Comparison of ENCODE assay signal across 21 cellular contexts in the genomic region with DNA sequence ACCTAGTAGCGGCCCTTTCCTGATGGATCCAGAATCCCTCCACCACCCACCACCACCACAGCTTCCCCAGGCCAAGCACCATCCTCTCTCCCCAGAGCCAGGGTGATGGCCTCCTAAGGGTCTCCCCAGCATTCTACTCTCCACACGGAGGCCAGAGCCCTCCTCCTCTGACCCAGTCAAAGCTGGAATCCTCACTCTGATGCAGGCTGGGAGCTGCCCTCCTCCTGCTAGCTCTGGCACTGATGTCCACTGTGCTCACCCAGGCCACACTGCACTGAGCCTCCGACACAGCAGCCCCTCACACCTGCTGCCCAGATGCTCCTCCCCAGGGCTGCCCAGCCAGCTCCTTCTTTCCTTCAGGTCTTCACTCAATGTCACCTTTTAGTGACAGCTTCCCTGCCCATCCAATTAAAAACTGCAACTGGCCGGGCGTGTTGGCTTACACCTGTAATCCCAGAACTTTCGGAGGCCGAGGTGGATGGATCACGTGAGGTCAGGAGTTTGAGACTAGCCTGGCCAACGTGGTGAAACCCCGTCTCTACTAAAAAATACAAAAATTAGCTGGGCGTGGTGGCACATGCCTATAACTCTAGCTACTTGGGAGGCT. TPM values are rescaled to one million over a fixed set of nuclear protein-coding genes. Genes with fewer than 3 reads are reported as not detected.
DNase-seq lines count a peak whose midpoint lies in the region; ATAC-seq and TF ChIP-seq lines count a peak whose summit lies in the region.
"Had no signal": no experiment of that assay in that cellular context is flagged by ENCODE, and none has a peak within 500 bp of the region (broad histone marks: within the 10 kb centered on the region; RNA-seq: fewer than 3 reads in every experiment).

No MANE protein-coding gene starts in this region.

- no peaks in the 10 kb centered on the region for H3K9me3 ChIP-seq in left lung
- H3K9me3 ChIP-seq: gastrocnemius medialis, left ventricle myocardium inferior, tibial nerve had no signal

- H3K36me3 Mint-ChIP-seq in T-helper 2 cell treated with Interferon-gamma antibody and Interleukin-4, amounts not matched to agents 5 μg/mL and 100 μg/mL, for 36 hours (ENCODE audit: low read depth), result no peaks in the 10 kb centered on the region
- no peaks in the 10 kb centered on the region for H3K36me3 Mint-ChIP-seq in activated CD8-positive, alpha-beta T cell treated with anti-CD3 and anti-CD28 coated beads, Interleukin-2, amount 10 ng/mL, durations not matched to agents 7 days and 5 days (ENCODE audit: low read depth)

- DNase-seq in T-helper 2 cell treated with Interferon-gamma antibody and Interleukin-4, amounts not matched to agents 5 μg/mL and 100 μg/mL, for 36 hours (ENCODE audit: low spot score), result no peak
- DNase-seq in T-helper 2 cell, result no peak
- peak; percentile 13 for DNase-seq in activated CD8-positive, alpha-beta T cell treated with anti-CD3 and anti-CD28 coated beads, Interleukin-2, amount 10 ng/mL, durations not matched to agents 7 days and 5 days
- DNase-seq in left lung, result peak; percentile 12 to 26
- DNase-seq in stimulated activated CD8-positive, alpha-beta memory T cell treated with anti-CD3 and anti-CD28 coated beads, Interleukin-4, amount 100 ng/mL, for 48 hours, result peak; percentile 12
- no peak for DNase-seq in NCI-H2107 (lab: John Stamatoyannopoulos, UW)
- no peak for DNase-seq in medulla oblongata (ENCODE audit: extremely low spot score)
- DNase-seq: activated CD4-positive, alpha-beta T cell treated with anti-CD3 and anti-CD28 coated beads, Interleukin-2, amount 50 U/mL, for 1 hour; activated gamma-delta T cell; AML-193; caudate nucleus; gastrocnemius medialis; left ventricle myocardium inferior; NCI-H1694 treated with DMSO at 0.1 percent for 48 hours; SHP77 treated with DMSO at 0.1 percent for 48 hours had no signal

- H3K4me1 ChIP-seq in left lung, result no peaks in the 10 kb centered on the region

- H3K36me3 ChIP-seq in left lung, result peaks cover 0 to 4% of the 10 kb centered on the region in 2 donors
- H3K36me3 ChIP-seq: gastrocnemius medialis, left ventricle myocardium inferior had no signal

- TF ChIP-seq CTCF in left lung (IDR thresholded peaks at IDR 0.05), result no peak

- CTCF ChIA-PET in activated CD8-positive, alpha-beta T cell treated with anti-CD3 and anti-CD28 coated beads, Interleukin-2, amount 10 ng/mL, durations not matched to agents 7 days and 5 days (lab: Charles Lee), result interaction anchor here (0.7 to 2.4 kb wide), 6 partner anchors 21 to 579 kb away, joined by 3 to 12 read pairs (median 3); partner anchors contain the start of genes LSG1 and XXYLT1

- intact Hi-C loops in left lung (cut with DNase I), result no loop called here

- H3K9me3 Mint-ChIP-seq in T-helper 2 cell treated with Interferon-gamma antibody and Interleukin-4, amounts not matched to agents 5 μg/mL and 100 μg/mL, for 36 hours, result no peaks in the 10 kb centered on the region
- no peaks in the 10 kb centered on the region for H3K9me3 Mint-ChIP-seq in activated CD8-positive, alpha-beta T cell treated with anti-CD3 and anti-CD28 coated beads, Interleukin-2, amount 10 ng/mL, durations not matched to agents 7 days and 5 days (ENCODE audit: insufficient read depth)
- H3K9me3 Mint-ChIP-seq: IgD-negative memory B cell had no signal

- peak overlapping the region; percentile 49 for H3K27ac Mint-ChIP-seq in T-helper 2 cell treated with Interferon-gamma antibody and Interleukin-4, amounts not matched to agents 5 μg/mL and 100 μg/mL, for 36 hours
- H3K27ac Mint-ChIP-seq in activated CD8-positive, alpha-beta T cell treated with anti-CD3 and anti-CD28 coated beads, Interleukin-2, amount 10 ng/mL, durations not matched to agents 7 days and 5 days, result no peak overlapping the region
- H3K27ac Mint-ChIP-seq: IgD-negative memory B cell, progenitor cell of endocrine pancreas had no signal

- POLR2A ChIA-PET in activated CD8-positive, alpha-beta T cell treated with anti-CD3 and anti-CD28 coated beads, Interleukin-2, amount 10 ng/mL, durations not matched to agents 7 days and 5 days (lab: Charles Lee), result no interaction called here

- H3K4me1 Mint-ChIP-seq in T-helper 2 cell treated with Interferon-gamma antibody and Interleukin-4, amounts not matched to agents 5 μg/mL and 100 μg/mL, for 36 hours (ENCODE audit: low read depth), result peaks cover 14% of the 10 kb centered on the region
- H3K4me1 Mint-ChIP-seq in activated CD8-positive, alpha-beta T cell treated with anti-CD3 and anti-CD28 coated beads, Interleukin-2, amount 10 ng/mL, durations not matched to agents 7 days and 5 days (ENCODE audit: low read depth), result peaks cover 19% of the 10 kb centered on the region

- ATAC-seq in activated CD8-positive, alpha-beta T cell treated with anti-CD3 and anti-CD28 coated beads, Interleukin-2, amount 10 ng/mL, durations not matched to agents 7 days and 5 days, result no peak
- ATAC-seq in left lung (no peak), HG03354 (IDR thresholded peaks at IDR 0.05; ENCODE audit: poor library complexity, severe bottlenecking, unreplicated experiment) (no peak)
- ATAC-seq: Panc1 had no signal

- no peak overlapping the region for H3K27ac ChIP-seq in left lung
- H3K27ac ChIP-seq: gastrocnemius medialis, hepatocyte, left ventricle myocardium inferior, tibial nerve had no signal

- H3K27me3 Mint-ChIP-seq in T-helper 2 cell treated with Interferon-gamma antibody and Interleukin-4, amounts not matched to agents 5 μg/mL and 100 μg/mL, for 36 hours (ENCODE audit: low read depth), result no peaks in the 10 kb centered on the region
- no peaks in the 10 kb centered on the region for H3K27me3 Mint-ChIP-seq in activated CD8-positive, alpha-beta T cell treated with anti-CD3 and anti-CD28 coated beads, Interleukin-2, amount 10 ng/mL, durations not matched to agents 7 days and 5 days (ENCODE audit: low read depth)
- H3K27me3 Mint-ChIP-seq: IgD-negative memory B cell, progenitor cell of endocrine pancreas had no signal

- no peak overlapping the region for H3K4me3 ChIP-seq in left lung
- H3K4me3 ChIP-seq: gastrocnemius medialis, hepatocyte, left ventricle myocardium inferior, tibial nerve had no signal

- no peak overlapping the region for H3K4me3 Mint-ChIP-seq in T-helper 2 cell treated with Interferon-gamma antibody and Interleukin-4, amounts not matched to agents 5 μg/mL and 100 μg/mL, for 36 hours
- H3K4me3 Mint-ChIP-seq in activated CD8-positive, alpha-beta T cell treated with anti-CD3 and anti-CD28 coated beads, Interleukin-2, amount 10 ng/mL, durations not matched to agents 7 days and 5 days, result no peak overlapping the region

- no peaks in the 10 kb centered on the region for H3K27me3 ChIP-seq in left lung
- H3K27me3 ChIP-seq: gastrocnemius medialis, hepatocyte, tibial nerve had no signal

RNA-seq across cellular contexts. Expression of gene XXYLT1, which starts 21.0 kb away (rescaled TPM):
- total RNA-seq in activated CD8-positive, alpha-beta T cell treated with anti-CD3 and anti-CD28 coated beads, Interleukin-2, amount 10 ng/mL, durations not matched to agents 7 days and 5 days, result 10 to 100 TPM; 10.8 to 13.3 TPM
- total RNA-seq in left lung, result 10 to 100 TPM; 11.3 to 13.5 TPM

Comparison
In these comparisons a context has a peak if more than half of its experiments do, and no peak if none do; other contexts are left out.
1. DNase-seq: peak in activated CD8-positive, alpha-beta T cell treated with anti-CD3 and anti-CD28 coated beads, Interleukin-2, amount 10 ng/mL, durations not matched to agents 7 days and 5 days (single experiment), left lung (2 of 2) and stimulated activated CD8-positive, alpha-beta memory T cell treated with anti-CD3 and anti-CD28 coated beads, Interleukin-4, amount 100 ng/mL, for 48 hours (single experiment); none in T-helper 2 cell treated with Interferon-gamma antibody and Interleukin-4, amounts not matched to agents 5 μg/mL and 100 μg/mL, for 36 hours (single experiment), T-helper 2 cell (0 of 5), NCI-H2107 (single experiment) and medulla oblongata (single experiment).